Comparison of ENCODE assay signal across 1 cellular context in the genomic region with DNA sequence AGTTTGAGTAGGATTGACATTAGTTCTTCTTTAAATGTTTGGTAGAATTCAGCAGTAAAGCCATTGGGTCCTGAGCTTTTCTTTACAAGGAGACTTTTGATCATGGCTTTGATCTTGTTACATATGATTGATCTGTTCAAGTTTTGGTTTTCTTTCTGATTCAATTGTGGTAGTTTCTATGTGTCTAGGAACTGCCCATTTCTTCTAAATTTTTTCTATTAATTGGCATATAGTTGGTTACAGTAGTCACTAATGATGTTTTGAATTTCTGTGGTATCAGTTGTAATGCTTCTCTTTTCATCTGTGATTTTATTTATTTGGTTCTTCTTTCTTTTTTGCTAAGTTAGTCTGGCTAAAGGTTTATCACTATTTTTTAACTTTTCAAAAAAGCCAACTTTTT.
TF ChIP-seq lines count a peak whose summit lies in the region.

No MANE protein-coding gene starts in this region.

TF ChIP-seq in GM12878, 131 proteins besides CTCF, POLR2A, EP300 and RAD21 (continued from another document):
- TF ChIP-seq, protein P1, sequence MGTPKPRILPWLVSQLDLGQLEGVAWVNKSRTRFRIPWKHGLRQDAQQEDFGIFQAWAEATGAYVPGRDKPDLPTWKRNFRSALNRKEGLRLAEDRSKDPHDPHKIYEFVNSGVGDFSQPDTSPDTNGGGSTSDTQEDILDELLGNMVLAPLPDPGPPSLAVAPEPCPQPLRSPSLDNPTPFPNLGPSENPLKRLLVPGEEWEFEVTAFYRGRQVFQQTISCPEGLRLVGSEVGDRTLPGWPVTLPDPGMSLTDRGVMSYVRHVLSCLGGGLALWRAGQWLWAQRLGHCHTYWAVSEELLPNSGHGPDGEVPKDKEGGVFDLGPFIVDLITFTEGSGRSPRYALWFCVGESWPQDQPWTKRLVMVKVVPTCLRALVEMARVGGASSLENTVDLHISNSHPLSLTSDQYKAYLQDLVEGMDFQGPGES (IDR thresholded peaks at IDR 0.05) = no peak
- TF ChIP-seq HDAC2 (IDR thresholded peaks at IDR 0.05) (no peak), RCOR1 (conservative IDR thresholded peaks at IDR 0.05; ENCODE audit: low read depth, low read length) (no peak), RELB (IDR thresholded peaks at IDR 0.05; ENCODE audit: low read depth) (no peak), SREBF1 (IDR thresholded peaks at IDR 0.05; ENCODE audit: low read length) (no peak), ZNF207 (IDR thresholded peaks at IDR 0.05; ENCODE audit: borderline replicate concordance) (no peak), IKZF2 (IDR thresholded peaks at IDR 0.05) (peak in 1 of 2 experiments; percentile 29; a peak in 1 of 4 replicates), ZNF622 (IDR thresholded peaks at IDR 0.05) (no peak), SMC3 (IDR thresholded peaks at IDR 0.05; ENCODE audit: borderline replicate concordance, low read length) (no peak), IRF5 (IDR thresholded peaks at IDR 0.05; ENCODE audit: borderline replicate concordance) (no peak), STAT3 (IDR thresholded peaks at IDR 0.05; ENCODE audit: low read depth, low read length) (no peak), YY1 (IDR thresholded peaks at IDR 0.05; ENCODE audit: low read depth, low read length) (no peak), YBX1 (IDR thresholded peaks at IDR 0.05) (no peak), ESRRA (IDR thresholded peaks at IDR 0.05; ENCODE audit: low read length) (no peak), BCL11A (IDR thresholded peaks at IDR 0.05; ENCODE audit: low read depth, low read length) (0 out of 2 replicates have a peak, but pooled peaks have one; percentile 5), MXI1 (IDR thresholded peaks at IDR 0.05; ENCODE audit: low read depth, low read length) (no peak), IKZF1 (conservative IDR thresholded peaks at IDR 0.05) (no peak), POU2F2 (IDR thresholded peaks at IDR 0.05; ENCODE audit: borderline replicate concordance, low read depth, low read length) (no peak), BHLHE40 (IDR thresholded peaks at IDR 0.05; ENCODE audit: borderline replicate concordance in 1 of 2, low read depth in 2 of 2, low read length in 1 of 2) (no peak), MEF2B (IDR thresholded peaks at IDR 0.05; ENCODE audit: partially characterized antibody, poor library complexity, severe bottlenecking) (no peak), SIX5 (IDR thresholded peaks at IDR 0.05; ENCODE audit: low read depth, low read length, severe bottlenecking) (no peak), BMI1 (IDR thresholded peaks at IDR 0.05; ENCODE audit: borderline replicate concordance) (peak; percentile 41; the same call in 1 of the 2 replicates), NR2C1 (IDR thresholded peaks at IDR 0.05) (no peak), CUX1 (IDR thresholded peaks at IDR 0.05; ENCODE audit: insufficient replicate concordance, low read depth, low read length) (peak; percentile 36), NRF1 (conservative IDR thresholded peaks at IDR 0.05; ENCODE audit: low read depth, low read length) (no peak)
- TF ChIP-seq, protein P2, sequence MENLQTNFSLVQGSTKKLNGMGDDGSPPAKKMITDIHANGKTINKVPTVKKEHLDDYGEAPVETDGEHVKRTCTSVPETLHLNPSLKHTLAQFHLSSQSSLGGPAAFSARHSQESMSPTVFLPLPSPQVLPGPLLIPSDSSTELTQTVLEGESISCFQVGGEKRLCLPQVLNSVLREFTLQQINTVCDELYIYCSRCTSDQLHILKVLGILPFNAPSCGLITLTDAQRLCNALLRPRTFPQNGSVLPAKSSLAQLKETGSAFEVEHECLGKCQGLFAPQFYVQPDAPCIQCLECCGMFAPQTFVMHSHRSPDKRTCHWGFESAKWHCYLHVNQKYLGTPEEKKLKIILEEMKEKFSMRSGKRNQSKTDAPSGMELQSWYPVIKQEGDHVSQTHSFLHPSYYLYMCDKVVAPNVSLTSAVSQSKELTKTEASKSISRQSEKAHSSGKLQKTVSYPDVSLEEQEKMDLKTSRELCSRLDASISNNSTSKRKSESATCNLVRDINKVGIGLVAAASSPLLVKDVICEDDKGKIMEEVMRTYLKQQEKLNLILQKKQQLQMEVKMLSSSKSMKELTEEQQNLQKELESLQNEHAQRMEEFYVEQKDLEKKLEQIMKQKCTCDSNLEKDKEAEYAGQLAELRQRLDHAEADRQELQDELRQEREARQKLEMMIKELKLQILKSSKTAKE (IDR thresholded peaks at IDR 0.05; ENCODE audit: low read depth, poor library complexity, severe bottlenecking) = peak; percentile 20
- TF ChIP-seq, protein P3, sequence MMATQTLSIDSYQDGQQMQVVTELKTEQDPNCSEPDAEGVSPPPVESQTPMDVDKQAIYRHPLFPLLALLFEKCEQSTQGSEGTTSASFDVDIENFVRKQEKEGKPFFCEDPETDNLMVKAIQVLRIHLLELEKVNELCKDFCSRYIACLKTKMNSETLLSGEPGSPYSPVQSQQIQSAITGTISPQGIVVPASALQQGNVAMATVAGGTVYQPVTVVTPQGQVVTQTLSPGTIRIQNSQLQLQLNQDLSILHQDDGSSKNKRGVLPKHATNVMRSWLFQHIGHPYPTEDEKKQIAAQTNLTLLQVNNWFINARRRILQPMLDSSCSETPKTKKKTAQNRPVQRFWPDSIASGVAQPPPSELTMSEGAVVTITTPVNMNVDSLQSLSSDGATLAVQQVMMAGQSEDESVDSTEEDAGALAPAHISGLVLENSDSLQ (IDR thresholded peaks at IDR 0.05) = peak; percentile 42; the same call in 1 of the 2 replicates
